In genomic region chr2:102420290-102420689, GRCh38 we compare ENCODE assay signal across 30 cellular contexts. TPM values are rescaled to one million over a fixed set of nuclear protein-coding genes. Genes with fewer than 3 reads are reported as not detected.
A peak's percentile ranks its signal among the peaks of the same experiment; 100 is the strongest.
DNase-seq lines count a peak whose midpoint lies in the region; ATAC-seq and TF ChIP-seq lines count a peak whose summit lies in the region.
"Had no signal": no experiment of that assay in that cellular context is flagged by ENCODE, and none has a peak within 500 bp of the region (broad histone marks: within the 10 kb centered on the region; RNA-seq: fewer than 3 reads in every experiment).

No MANE protein-coding gene starts in this region.

- CTCF ChIA-PET in activated CD8-positive, alpha-beta memory T cell treated with anti-CD3 and anti-CD28 coated beads, Interleukin-2, amount 10 ng/mL, durations not matched to agents 7 days and 5 days (lab: Charles Lee), result interaction anchor here (0.7 to 2.6 kb wide), 9 partner anchors 11 to 180 kb away, joined by 3 to 11 read pairs (median 3); partner anchors contain the start of gene IL18R1

- peak overlapping the region; percentile 96 for H3K9ac ChIP-seq in Loucy (ENCODE audit: low read depth, low read length, poor library complexity, severe bottlenecking)

- H3K9me2 ChIP-seq in Loucy (replicated peaks; ENCODE audit: low read depth, low read length), result no peaks in the 10 kb centered on the region

- no peak for ATAC-seq in activated CD8-positive, alpha-beta memory T cell treated with anti-CD3 and anti-CD28 coated beads, Interleukin-2, amount 10 ng/mL, durations not matched to agents 7 days and 5 days
- no peak for ATAC-seq in activated T-helper 17 cell treated with anti-CD3 and anti-CD28 coated beads, Interleukin-2, amount 50 U/mL, for 72 hours (replicated peaks)
- ATAC-seq: esophagus mucosa, left lobe of liver, upper lobe of right lung had no signal

- peak overlapping the region; percentile 98 for H3K4me2 ChIP-seq in Loucy (ENCODE audit: low read depth, low read length, poor library complexity, severe bottlenecking)
- H3K4me2 ChIP-seq: PC-9 had no signal

- no peaks in the 10 kb centered on the region for H3K27me3 Mint-ChIP-seq in activated CD8-positive, alpha-beta memory T cell treated with anti-CD3 and anti-CD28 coated beads, Interleukin-2, amount 10 ng/mL, durations not matched to agents 7 days and 5 days
- H3K27me3 Mint-ChIP-seq in activated T-helper 17 cell treated with anti-CD3 and anti-CD28 coated beads, Interleukin-2, amount 50 U/mL, for 72 hours, result peaks cover 4% of the 10 kb centered on the region

- peak overlapping the region; percentile 73 for H3K4me3 Mint-ChIP-seq in activated CD8-positive, alpha-beta memory T cell treated with anti-CD3 and anti-CD28 coated beads, Interleukin-2, amount 10 ng/mL, durations not matched to agents 7 days and 5 days
- H3K4me3 Mint-ChIP-seq in activated T-helper 17 cell treated with anti-CD3 and anti-CD28 coated beads, Interleukin-2, amount 50 U/mL, for 72 hours, result peak overlapping the region; percentile 78

- no peaks in the 10 kb centered on the region for H3K27me3 ChIP-seq in Loucy (ENCODE audit: insufficient read depth, low read length, poor library complexity, severe bottlenecking)
- H3K27me3 ChIP-seq in neutrophil, result no peaks in the 10 kb centered on the region
- H3K27me3 ChIP-seq in esophagus squamous epithelium, result no peaks in the 10 kb centered on the region
- H3K27me3 ChIP-seq: BE2C, upper lobe of right lung had no signal

- no peak for TF ChIP-seq CTCF in Loucy (conservative IDR thresholded peaks at IDR 0.05; ENCODE audit: low read length)
- no peak for TF ChIP-seq CTCF in neutrophil (IDR thresholded peaks at IDR 0.05)
- TF ChIP-seq CTCF in esophagus squamous epithelium (IDR thresholded peaks at IDR 0.05), result no peak

- no peak overlapping the region for H2AFZ ChIP-seq in Loucy (ENCODE audit: low read length)
- H2AFZ ChIP-seq: PC-9 had no signal

- no peaks in the 10 kb centered on the region for H3K36me3 ChIP-seq in Loucy (ENCODE audit: insufficient read depth, low read length)
- H3K36me3 ChIP-seq in neutrophil, result no peaks in the 10 kb centered on the region
- no peaks in the 10 kb centered on the region for H3K36me3 ChIP-seq in esophagus squamous epithelium
- H3K36me3 ChIP-seq: BE2C, upper lobe of right lung had no signal

- H3K4me1 Mint-ChIP-seq in activated CD8-positive, alpha-beta memory T cell treated with anti-CD3 and anti-CD28 coated beads, Interleukin-2, amount 10 ng/mL, durations not matched to agents 7 days and 5 days, result peaks cover 78% of the 10 kb centered on the region
- H3K4me1 Mint-ChIP-seq in activated T-helper 17 cell treated with anti-CD3 and anti-CD28 coated beads, Interleukin-2, amount 50 U/mL, for 72 hours, result peaks cover 48% of the 10 kb centered on the region

- no peaks in the 10 kb centered on the region for H4K20me1 ChIP-seq in Loucy (ENCODE audit: insufficient read depth, low read length, poor library complexity, severe bottlenecking)

- H3K27ac ChIP-seq in neutrophil (peak overlapping the region; percentile 86), esophagus squamous epithelium (no peak overlapping the region)
- H3K27ac ChIP-seq: PC-9 had no signal

- H3K36me3 Mint-ChIP-seq in activated CD8-positive, alpha-beta memory T cell treated with anti-CD3 and anti-CD28 coated beads, Interleukin-2, amount 10 ng/mL, durations not matched to agents 7 days and 5 days, result peaks cover 70% of the 10 kb centered on the region
- peaks cover 5% of the 10 kb centered on the region for H3K36me3 Mint-ChIP-seq in activated T-helper 17 cell treated with anti-CD3 and anti-CD28 coated beads, Interleukin-2, amount 50 U/mL, for 72 hours (ENCODE audit: low read depth)

- H3K4me3 ChIP-seq in Loucy (ENCODE audit: low read length, poor library complexity, severe bottlenecking) (peak overlapping the region; percentile 80), neutrophil (ENCODE audit: low read depth in 1 of 2, low read length in 1 of 2) (peak overlapping the region; percentile 50 to 57), esophagus squamous epithelium (no peak overlapping the region)
- H3K4me3 ChIP-seq: PC-9 had no signal

- DNase-seq in activated CD8-positive, alpha-beta memory T cell treated with anti-CD3 and anti-CD28 coated beads, Interleukin-2, amount 10 ng/mL, durations not matched to agents 7 days and 5 days, result no peak
- no peak for DNase-seq in activated CD8-positive, alpha-beta memory T cell treated with anti-CD3 and anti-CD28 coated beads, Interleukin-2, amount 50 U/mL, for 48 hours
- DNase-seq in esophagus squamous epithelium (lab: John Stamatoyannopoulos, UW) (no peak), C1 segment of cervical spinal cord (lab: John Stamatoyannopoulos, UW) (no peak), DMS153 (lab: John Stamatoyannopoulos, UW) (no peak)
- DNase-seq: activated CD8-positive, alpha-beta memory T cell treated with anti-CD3 and anti-CD28 coated beads, Interleukin-2, amount 50 U/mL, for 4 hours; BE2C; effector CD4-positive, alpha-beta T cell; hippocampal formation; mesenchymal stem cell; MM.1S; NCI-H1417; NCI-H2081 treated with DMSO at 0.1 percent for 48 hours; NCI-H446 treated with DMSO at 0.1 percent for 48 hours; nucleus accumbens; PC-9; SHP77; stimulated activated CD8-positive, alpha-beta memory T cell treated with anti-CD3 and anti-CD28 coated beads, Interleukin-4, amount 100 ng/mL, for 48 hours; substantia nigra; upper lobe of right lung had no signal

- 91 to 93% methylated on average over 3 to 4 of the region's 4 CpGs for WGBS in esophagus squamous epithelium, 2 donors

- H3K9me3 Mint-ChIP-seq in activated CD8-positive, alpha-beta memory T cell treated with anti-CD3 and anti-CD28 coated beads, Interleukin-2, amount 10 ng/mL, durations not matched to agents 7 days and 5 days (ENCODE audit: low read depth), result peaks cover 14% of the 10 kb centered on the region
- peaks cover 5% of the 10 kb centered on the region for H3K9me3 Mint-ChIP-seq in activated T-helper 17 cell treated with anti-CD3 and anti-CD28 coated beads, Interleukin-2, amount 50 U/mL, for 72 hours

- H3K27ac Mint-ChIP-seq in activated CD8-positive, alpha-beta memory T cell treated with anti-CD3 and anti-CD28 coated beads, Interleukin-2, amount 10 ng/mL, durations not matched to agents 7 days and 5 days, result no peak overlapping the region
- no peak overlapping the region for H3K27ac Mint-ChIP-seq in activated T-helper 17 cell treated with anti-CD3 and anti-CD28 coated beads, Interleukin-2, amount 50 U/mL, for 72 hours

- TF ChIP-seq POLR2A in esophagus squamous epithelium (IDR thresholded peaks at IDR 0.05), result no peak

- peaks cover 24% of the 10 kb centered on the region for H3F3A ChIP-seq in Loucy (ENCODE audit: low read depth)

- H3K4me1 ChIP-seq in Loucy (ENCODE audit: insufficient read depth, low read length, poor library complexity, severe bottlenecking) (peaks cover 96% of the 10 kb centered on the region), neutrophil (ENCODE audit: control insufficient read depth in 1 of 2, insufficient read depth in 1 of 2, low read depth in 1 of 2, low read length in 1 of 2) (peaks cover 99 to 100% of the 10 kb centered on the region in 2 experiments), esophagus squamous epithelium (no peaks in the 10 kb centered on the region)
- H3K4me1 ChIP-seq: BE2C, upper lobe of right lung had no signal

- H3K9me3 ChIP-seq in Loucy (ENCODE audit: insufficient read depth, low read depth, low read length), result no peaks in the 10 kb centered on the region; the same call in 1 of the 2 replicates
- no peaks in the 10 kb centered on the region for H3K9me3 ChIP-seq in neutrophil
- no peaks in the 10 kb centered on the region for H3K9me3 ChIP-seq in esophagus squamous epithelium
- H3K9me3 ChIP-seq: BE2C, upper lobe of right lung had no signal

- intact Hi-C loops in esophagus squamous epithelium (cut with DNase I), result no loop called here

- H3K79me2 ChIP-seq in Loucy (ENCODE audit: insufficient read depth, low read length), result peaks cover 63% of the 10 kb centered on the region

RNA-seq across cellular contexts. Expression of gene IL18RAP, which starts 2.7 kb away (rescaled TPM):
- total RNA-seq in activated CD8-positive, alpha-beta memory T cell treated with anti-CD3 and anti-CD28 coated beads, Interleukin-2, amount 10 ng/mL, durations not matched to agents 7 days and 5 days, result 10 to 100 TPM; 12.3 to 14.9 TPM
- 1 to 10 TPM; 3.7 to 5.6 TPM for total RNA-seq in activated T-helper 17 cell treated with anti-CD3 and anti-CD28 coated beads, Interleukin-2, amount 50 U/mL, for 72 hours
- total RNA-seq in esophagus squamous epithelium, result 1 to 10 TPM in 2 of 4 donors, under 1 TPM in 1, not detected in 1; 0.61 to 4.3 (median 3.4) TPM
- total RNA-seq: chondrocyte, HT-29, myocyte, PC-9 had no signal

RNA-seq across cellular contexts. Expression of gene SLC9A4, which starts 52.7 kb away (rescaled TPM):
- under 1 TPM; 0.05 to 0.18 TPM for total RNA-seq in activated CD8-positive, alpha-beta memory T cell treated with anti-CD3 and anti-CD28 coated beads, Interleukin-2, amount 10 ng/mL, durations not matched to agents 7 days and 5 days
- total RNA-seq in activated T-helper 17 cell treated with anti-CD3 and anti-CD28 coated beads, Interleukin-2, amount 50 U/mL, for 72 hours, result under 1 TPM; 0.11 TPM
- under 1 TPM; 0.40 to 0.76 (median 0.47) TPM for total RNA-seq in esophagus squamous epithelium
- total RNA-seq: chondrocyte, H4, HT-29, left lobe of liver, pulmonary artery endothelial cell, upper lobe of right lung had no signal

Comparison
In these comparisons a context has a peak if more than half of its experiments do, and no peak if none do; other contexts are left out.
1. H3K4me3 ChIP-seq: peak in Loucy (single experiment) and neutrophil (2 of 2); none in esophagus squamous epithelium (0 of 4).